1 cellular context compared by ENCODE assay signal in the genomic region with DNA sequence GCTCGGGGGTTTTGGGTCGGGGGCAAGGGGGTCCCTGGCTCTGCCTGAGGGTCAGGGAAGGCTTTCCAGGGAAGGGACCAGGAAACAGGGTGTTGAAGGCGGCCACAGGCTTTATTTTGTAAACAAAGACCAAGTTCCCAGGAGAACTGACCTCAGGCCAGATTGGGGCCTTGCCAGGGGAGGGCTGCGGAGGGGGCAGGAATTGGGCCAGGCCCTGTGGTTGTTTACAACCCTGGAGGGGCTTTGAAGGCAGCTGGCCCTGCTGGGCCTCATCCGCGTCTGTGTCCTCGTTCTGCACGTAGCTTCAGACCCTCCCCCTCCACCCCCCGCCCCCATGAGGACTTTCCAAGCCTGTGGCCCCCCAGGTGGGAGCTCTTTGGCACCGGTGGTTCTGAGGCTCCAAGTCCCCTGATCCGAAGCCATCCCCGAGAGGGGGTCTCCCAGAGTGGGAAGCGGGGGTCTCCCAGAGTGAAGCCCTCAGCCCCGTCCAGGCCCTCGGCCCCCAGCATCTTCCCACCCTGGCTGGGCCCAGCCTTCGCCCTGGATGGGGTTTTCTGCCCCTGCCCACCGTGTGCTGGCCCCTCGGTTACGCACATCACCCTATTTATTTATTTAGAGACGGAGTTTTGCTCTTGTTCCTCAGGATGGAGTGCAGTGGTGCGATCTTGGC.
TF ChIP-seq lines count a peak whose summit lies in the region.

No MANE protein-coding gene starts in this region.

TF ChIP-seq in HepG2, 621 proteins besides CTCF, POLR2A, EP300 and RAD21 (continued from another document and continues in another):
- TF ChIP-seq, protein P1, sequence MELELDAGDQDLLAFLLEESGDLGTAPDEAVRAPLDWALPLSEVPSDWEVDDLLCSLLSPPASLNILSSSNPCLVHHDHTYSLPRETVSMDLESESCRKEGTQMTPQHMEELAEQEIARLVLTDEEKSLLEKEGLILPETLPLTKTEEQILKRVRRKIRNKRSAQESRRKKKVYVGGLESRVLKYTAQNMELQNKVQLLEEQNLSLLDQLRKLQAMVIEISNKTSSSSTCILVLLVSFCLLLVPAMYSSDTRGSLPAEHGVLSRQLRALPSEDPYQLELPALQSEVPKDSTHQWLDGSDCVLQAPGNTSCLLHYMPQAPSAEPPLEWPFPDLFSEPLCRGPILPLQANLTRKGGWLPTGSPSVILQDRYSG (CRISPR knock-in tag; IDR thresholded peaks at IDR 0.05) = no peak
- TF ChIP-seq ZNF674 (CRISPR knock-in tag; IDR thresholded peaks at IDR 0.05; ENCODE audit: low read depth) (no peak), SALL1 (CRISPR knock-in tag; IDR thresholded peaks at IDR 0.05) (peak; percentile 68; the same call in 1 of the 2 replicates), BCL6 (CRISPR knock-in tag; IDR thresholded peaks at IDR 0.05) (peak; percentile 72), MXI1 (IDR thresholded peaks at IDR 0.05; ENCODE audit: borderline replicate concordance, low read depth, low read length) (peak; percentile 28; the same call in 1 of the 3 replicates), SP4 (CRISPR knock-in tag; IDR thresholded peaks at IDR 0.05) (peak; percentile 48; the same call in 1 of the 2 replicates), ZNF232 (CRISPR knock-in tag; IDR thresholded peaks at IDR 0.05; ENCODE audit: borderline replicate concordance) (peak; percentile 39; the same call in 1 of the 2 replicates), BORCS8-MEF2B (CRISPR knock-in tag; IDR thresholded peaks at IDR 0.05) (no peak), ZNF431 (CRISPR knock-in tag; IDR thresholded peaks at IDR 0.05; ENCODE audit: borderline replicate concordance, low read depth) (peak; percentile 61), MED13 (CRISPR knock-in tag; IDR thresholded peaks at IDR 0.05) (no peak), FOXP1 (IDR thresholded peaks at IDR 0.05) (no peak), FOXP1 (CRISPR knock-in tag; IDR thresholded peaks at IDR 0.05) (peak; percentile 94), PRPF4 (IDR thresholded peaks at IDR 0.05; ENCODE audit: low read depth, low read length, poor library complexity, severe bottlenecking) (no peak), ZNF788 (CRISPR knock-in tag; IDR thresholded peaks at IDR 0.05; ENCODE audit: borderline replicate concordance) (no peak), SNAPC2 (CRISPR knock-in tag; IDR thresholded peaks at IDR 0.05) (no peak), ASH2L (IDR thresholded peaks at IDR 0.05; ENCODE audit: insufficient read length, low read depth, low read length) (peak; percentile 28), SUZ12 (IDR thresholded peaks at IDR 0.05; ENCODE audit: low read depth, low read length) (no peak), ZNF292 (CRISPR knock-in tag; IDR thresholded peaks at IDR 0.05; ENCODE audit: borderline replicate concordance, low read depth) (no peak), SSRP1 (CRISPR knock-in tag; IDR thresholded peaks at IDR 0.05) (no peak), ZFP37 (CRISPR knock-in tag; IDR thresholded peaks at IDR 0.05; ENCODE audit: borderline replicate concordance) (no peak), MED1 (CRISPR knock-in tag; IDR thresholded peaks at IDR 0.05) (peak; percentile 94), NFIC (IDR thresholded peaks at IDR 0.05; ENCODE audit: low read length) (no peak; the same call in 1 of the 2 replicates), ZNF746 (CRISPR knock-in tag; IDR thresholded peaks at IDR 0.05) (peak; percentile 60; the same call in 1 of the 2 replicates), ZNF629 (CRISPR knock-in tag; conservative IDR thresholded peaks at IDR 0.05) (no peak), PPARG (CRISPR knock-in tag; conservative IDR thresholded peaks at IDR 0.05) (peak; percentile 60; the same call in 1 of the 2 replicates), TEAD3 (CRISPR knock-in tag; optimal IDR thresholded peaks at IDR 0.05; ENCODE audit: borderline replicate concordance) (peak; percentile 38), ZNF546 (CRISPR knock-in tag; conservative IDR thresholded peaks at IDR 0.05) (no peak), ZNF816 (CRISPR knock-in tag; IDR thresholded peaks at IDR 0.05; ENCODE audit: borderline replicate concordance) (peak; percentile 55; the same call in 1 of the 2 replicates)
- TF ChIP-seq, protein P2, sequence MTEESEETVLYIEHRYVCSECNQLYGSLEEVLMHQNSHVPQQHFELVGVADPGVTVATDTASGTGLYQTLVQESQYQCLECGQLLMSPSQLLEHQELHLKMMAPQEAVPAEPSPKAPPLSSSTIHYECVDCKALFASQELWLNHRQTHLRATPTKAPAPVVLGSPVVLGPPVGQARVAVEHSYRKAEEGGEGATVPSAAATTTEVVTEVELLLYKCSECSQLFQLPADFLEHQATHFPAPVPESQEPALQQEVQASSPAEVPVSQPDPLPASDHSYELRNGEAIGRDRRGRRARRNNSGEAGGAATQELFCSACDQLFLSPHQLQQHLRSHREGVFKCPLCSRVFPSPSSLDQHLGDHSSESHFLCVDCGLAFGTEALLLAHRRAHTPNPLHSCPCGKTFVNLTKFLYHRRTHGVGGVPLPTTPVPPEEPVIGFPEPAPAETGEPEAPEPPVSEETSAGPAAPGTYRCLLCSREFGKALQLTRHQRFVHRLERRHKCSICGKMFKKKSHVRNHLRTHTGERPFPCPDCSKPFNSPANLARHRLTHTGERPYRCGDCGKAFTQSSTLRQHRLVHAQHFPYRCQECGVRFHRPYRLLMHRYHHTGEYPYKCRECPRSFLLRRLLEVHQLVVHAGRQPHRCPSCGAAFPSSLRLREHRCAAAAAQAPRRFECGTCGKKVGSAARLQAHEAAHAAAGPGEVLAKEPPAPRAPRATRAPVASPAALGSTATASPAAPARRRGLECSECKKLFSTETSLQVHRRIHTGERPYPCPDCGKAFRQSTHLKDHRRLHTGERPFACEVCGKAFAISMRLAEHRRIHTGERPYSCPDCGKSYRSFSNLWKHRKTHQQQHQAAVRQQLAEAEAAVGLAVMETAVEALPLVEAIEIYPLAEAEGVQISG (CRISPR knock-in tag; IDR thresholded peaks at IDR 0.05) = peak; percentile 35; the same call in 1 of the 2 replicates
- TF ChIP-seq, protein P3, sequence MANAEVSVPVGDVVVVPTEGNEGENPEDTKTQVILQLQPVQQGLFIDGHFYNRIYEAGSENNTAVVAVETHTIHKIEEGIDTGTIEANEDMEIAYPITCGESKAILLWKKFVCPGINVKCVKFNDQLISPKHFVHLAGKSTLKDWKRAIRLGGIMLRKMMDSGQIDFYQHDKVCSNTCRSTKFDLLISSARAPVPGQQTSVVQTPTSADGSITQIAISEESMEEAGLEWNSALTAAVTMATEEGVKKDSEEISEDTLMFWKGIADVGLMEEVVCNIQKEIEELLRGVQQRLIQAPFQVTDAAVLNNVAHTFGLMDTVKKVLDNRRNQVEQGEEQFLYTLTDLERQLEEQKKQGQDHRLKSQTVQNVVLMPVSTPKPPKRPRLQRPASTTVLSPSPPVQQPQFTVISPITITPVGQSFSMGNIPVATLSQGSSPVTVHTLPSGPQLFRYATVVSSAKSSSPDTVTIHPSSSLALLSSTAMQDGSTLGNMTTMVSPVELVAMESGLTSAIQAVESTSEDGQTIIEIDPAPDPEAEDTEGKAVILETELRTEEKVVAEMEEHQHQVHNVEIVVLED (CRISPR knock-in tag; IDR thresholded peaks at IDR 0.05; ENCODE audit: borderline replicate concordance) = peak; percentile 32; the same call in 1 of the 2 replicates
- TF ChIP-seq, protein P4, sequence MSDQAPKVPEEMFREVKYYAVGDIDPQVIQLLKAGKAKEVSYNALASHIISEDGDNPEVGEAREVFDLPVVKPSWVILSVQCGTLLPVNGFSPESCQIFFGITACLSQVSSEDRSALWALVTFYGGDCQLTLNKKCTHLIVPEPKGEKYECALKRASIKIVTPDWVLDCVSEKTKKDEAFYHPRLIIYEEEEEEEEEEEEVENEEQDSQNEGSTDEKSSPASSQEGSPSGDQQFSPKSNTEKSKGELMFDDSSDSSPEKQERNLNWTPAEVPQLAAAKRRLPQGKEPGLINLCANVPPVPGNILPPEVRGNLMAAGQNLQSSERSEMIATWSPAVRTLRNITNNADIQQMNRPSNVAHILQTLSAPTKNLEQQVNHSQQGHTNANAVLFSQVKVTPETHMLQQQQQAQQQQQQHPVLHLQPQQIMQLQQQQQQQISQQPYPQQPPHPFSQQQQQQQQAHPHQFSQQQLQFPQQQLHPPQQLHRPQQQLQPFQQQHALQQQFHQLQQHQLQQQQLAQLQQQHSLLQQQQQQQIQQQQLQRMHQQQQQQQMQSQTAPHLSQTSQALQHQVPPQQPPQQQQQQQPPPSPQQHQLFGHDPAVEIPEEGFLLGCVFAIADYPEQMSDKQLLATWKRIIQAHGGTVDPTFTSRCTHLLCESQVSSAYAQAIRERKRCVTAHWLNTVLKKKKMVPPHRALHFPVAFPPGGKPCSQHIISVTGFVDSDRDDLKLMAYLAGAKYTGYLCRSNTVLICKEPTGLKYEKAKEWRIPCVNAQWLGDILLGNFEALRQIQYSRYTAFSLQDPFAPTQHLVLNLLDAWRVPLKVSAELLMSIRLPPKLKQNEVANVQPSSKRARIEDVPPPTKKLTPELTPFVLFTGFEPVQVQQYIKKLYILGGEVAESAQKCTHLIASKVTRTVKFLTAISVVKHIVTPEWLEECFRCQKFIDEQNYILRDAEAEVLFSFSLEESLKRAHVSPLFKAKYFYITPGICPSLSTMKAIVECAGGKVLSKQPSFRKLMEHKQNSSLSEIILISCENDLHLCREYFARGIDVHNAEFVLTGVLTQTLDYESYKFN (CRISPR knock-in tag; conservative IDR thresholded peaks at IDR 0.05) = peak; percentile 90
- TF ChIP-seq, protein P5, sequence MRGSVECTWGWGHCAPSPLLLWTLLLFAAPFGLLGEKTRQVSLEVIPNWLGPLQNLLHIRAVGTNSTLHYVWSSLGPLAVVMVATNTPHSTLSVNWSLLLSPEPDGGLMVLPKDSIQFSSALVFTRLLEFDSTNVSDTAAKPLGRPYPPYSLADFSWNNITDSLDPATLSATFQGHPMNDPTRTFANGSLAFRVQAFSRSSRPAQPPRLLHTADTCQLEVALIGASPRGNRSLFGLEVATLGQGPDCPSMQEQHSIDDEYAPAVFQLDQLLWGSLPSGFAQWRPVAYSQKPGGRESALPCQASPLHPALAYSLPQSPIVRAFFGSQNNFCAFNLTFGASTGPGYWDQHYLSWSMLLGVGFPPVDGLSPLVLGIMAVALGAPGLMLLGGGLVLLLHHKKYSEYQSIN (CRISPR knock-in tag; IDR thresholded peaks at IDR 0.05; ENCODE audit: borderline replicate concordance) = peak; percentile 89
- TF ChIP-seq, protein P6, sequence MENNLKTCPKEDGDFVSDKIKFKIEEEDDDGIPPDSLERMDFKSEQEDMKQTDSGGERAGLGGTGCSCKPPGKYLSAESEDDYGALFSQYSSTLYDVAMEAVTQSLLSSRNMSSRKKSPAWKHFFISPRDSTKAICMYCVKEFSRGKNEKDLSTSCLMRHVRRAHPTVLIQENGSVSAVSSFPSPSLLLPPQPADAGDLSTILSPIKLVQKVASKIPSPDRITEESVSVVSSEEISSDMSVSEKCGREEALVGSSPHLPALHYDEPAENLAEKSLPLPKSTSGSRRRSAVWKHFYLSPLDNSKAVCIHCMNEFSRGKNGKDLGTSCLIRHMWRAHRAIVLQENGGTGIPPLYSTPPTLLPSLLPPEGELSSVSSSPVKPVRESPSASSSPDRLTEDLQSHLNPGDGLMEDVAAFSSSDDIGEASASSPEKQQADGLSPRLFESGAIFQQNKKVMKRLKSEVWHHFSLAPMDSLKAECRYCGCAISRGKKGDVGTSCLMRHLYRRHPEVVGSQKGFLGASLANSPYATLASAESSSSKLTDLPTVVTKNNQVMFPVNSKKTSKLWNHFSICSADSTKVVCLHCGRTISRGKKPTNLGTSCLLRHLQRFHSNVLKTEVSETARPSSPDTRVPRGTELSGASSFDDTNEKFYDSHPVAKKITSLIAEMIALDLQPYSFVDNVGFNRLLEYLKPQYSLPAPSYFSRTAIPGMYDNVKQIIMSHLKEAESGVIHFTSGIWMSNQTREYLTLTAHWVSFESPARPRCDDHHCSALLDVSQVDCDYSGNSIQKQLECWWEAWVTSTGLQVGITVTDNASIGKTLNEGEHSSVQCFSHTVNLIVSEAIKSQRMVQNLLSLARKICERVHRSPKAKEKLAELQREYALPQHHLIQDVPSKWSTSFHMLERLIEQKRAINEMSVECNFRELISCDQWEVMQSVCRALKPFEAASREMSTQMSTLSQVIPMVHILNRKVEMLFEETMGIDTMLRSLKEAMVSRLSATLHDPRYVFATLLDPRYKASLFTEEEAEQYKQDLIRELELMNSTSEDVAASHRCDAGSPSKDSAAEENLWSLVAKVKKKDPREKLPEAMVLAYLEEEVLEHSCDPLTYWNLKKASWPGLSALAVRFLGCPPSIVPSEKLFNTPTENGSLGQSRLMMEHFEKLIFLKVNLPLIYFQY (CRISPR knock-in tag; IDR thresholded peaks at IDR 0.05; ENCODE audit: borderline replicate concordance) = peak; percentile 88; the same call in 1 of the 2 replicates
- TF ChIP-seq, protein P7, sequence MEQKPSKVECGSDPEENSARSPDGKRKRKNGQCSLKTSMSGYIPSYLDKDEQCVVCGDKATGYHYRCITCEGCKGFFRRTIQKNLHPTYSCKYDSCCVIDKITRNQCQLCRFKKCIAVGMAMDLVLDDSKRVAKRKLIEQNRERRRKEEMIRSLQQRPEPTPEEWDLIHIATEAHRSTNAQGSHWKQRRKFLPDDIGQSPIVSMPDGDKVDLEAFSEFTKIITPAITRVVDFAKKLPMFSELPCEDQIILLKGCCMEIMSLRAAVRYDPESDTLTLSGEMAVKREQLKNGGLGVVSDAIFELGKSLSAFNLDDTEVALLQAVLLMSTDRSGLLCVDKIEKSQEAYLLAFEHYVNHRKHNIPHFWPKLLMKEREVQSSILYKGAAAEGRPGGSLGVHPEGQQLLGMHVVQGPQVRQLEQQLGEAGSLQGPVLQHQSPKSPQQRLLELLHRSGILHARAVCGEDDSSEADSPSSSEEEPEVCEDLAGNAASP (CRISPR knock-in tag; IDR thresholded peaks at IDR 0.05; ENCODE audit: borderline replicate concordance) = 0 out of 2 replicates have a peak, but pooled peaks have one; percentile 23
- TF ChIP-seq, protein P8, sequence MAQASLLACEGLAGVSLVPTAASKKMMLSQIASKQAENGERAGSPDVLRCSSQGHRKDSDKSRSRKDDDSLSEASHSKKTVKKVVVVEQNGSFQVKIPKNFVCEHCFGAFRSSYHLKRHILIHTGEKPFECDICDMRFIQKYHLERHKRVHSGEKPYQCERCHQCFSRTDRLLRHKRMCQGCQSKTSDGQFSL (CRISPR knock-in tag; IDR thresholded peaks at IDR 0.05) = no peak
- TF ChIP-seq, protein P9, sequence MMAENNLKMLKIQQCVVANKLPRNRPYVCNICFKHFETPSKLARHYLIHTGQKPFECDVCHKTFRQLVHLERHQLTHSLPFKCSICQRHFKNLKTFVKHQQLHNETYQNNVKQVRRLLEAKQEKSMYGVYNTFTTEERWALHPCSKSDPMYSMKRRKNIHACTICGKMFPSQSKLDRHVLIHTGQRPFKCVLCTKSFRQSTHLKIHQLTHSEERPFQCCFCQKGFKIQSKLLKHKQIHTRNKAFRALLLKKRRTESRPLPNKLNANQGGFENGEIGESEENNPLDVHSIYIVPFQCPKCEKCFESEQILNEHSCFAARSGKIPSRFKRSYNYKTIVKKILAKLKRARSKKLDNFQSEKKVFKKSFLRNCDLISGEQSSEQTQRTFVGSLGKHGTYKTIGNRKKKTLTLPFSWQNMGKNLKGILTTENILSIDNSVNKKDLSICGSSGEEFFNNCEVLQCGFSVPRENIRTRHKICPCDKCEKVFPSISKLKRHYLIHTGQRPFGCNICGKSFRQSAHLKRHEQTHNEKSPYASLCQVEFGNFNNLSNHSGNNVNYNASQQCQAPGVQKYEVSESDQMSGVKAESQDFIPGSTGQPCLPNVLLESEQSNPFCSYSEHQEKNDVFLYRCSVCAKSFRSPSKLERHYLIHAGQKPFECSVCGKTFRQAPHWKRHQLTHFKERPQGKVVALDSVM (CRISPR knock-in tag; IDR thresholded peaks at IDR 0.05) = no peak
